8 cellular contexts compared by ENCODE assay signal in the genomic region with DNA sequence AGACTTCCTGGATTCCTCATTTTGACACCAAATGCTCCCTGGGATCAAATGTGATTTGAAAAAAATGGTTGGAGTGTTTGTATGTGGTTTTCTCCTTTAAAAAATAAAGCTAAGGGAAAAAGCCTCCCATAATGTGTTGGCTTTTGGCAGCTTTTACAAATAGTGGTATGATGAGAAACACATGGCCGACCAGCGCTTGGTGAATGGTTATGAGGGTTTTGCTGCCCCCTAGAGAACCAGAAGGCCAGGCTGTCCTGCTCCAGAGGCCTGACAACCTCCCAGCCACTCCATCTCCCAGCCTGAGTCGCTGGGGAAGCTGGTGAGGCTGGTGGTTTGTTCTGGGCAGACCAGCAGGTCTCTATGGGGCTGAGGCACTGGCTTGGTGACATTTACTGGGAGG.
DNase-seq lines count a peak whose midpoint lies in the region; ATAC-seq and TF ChIP-seq lines count a peak whose summit lies in the region.

No MANE protein-coding gene starts in this region.

- DNase-seq in NCI-H748 (lab: John Stamatoyannopoulos, UW; ENCODE audit: unreplicated experiment) (peak; percentile 34), NCI-H748 treated with DMSO at 0.1 percent for 48 hours (lab: John Stamatoyannopoulos, UW) (no peak), left ventricle myocardium inferior (no peak), testis (peak; percentile 44), ecto neural progenitor cell (ENCODE audit: low spot score) (no peak), AML-193 (lab: John Stamatoyannopoulos, UW) (no peak), head of caudate nucleus (no peak)

- peak; percentile 54 for TF ChIP-seq CTCF in left ventricle myocardium inferior (IDR thresholded peaks at IDR 0.05; ENCODE audit: borderline replicate concordance)
- no peak for TF ChIP-seq CTCF in testis (IDR thresholded peaks at IDR 0.05)

- H3K27ac ChIP-seq in left ventricle myocardium inferior (replicated peaks) (peak overlapping the region; percentile 64), testis (no peak overlapping the region)

- H3K36me3 ChIP-seq in left ventricle myocardium inferior (peaks cover 37% of the 10 kb centered on the region), testis (ENCODE audit: low read depth, missing control alignments) (no peaks in the 10 kb centered on the region)

- 41 to 48% methylated on average over 3 of the region's 3 CpGs for WGBS in testis, 2 donors

- peak; percentile 99 for ATAC-seq in SK-N-SH treated with all-trans-retinoic acid at 6 μM for 48 hours

- intact Hi-C loops in left ventricle myocardium inferior (cut with micrococcal nuclease) (no loop called here), testis (cut with DNase I; ENCODE audit: low total_unique reads) (no loop called here), head of caudate nucleus (cut with DNase I) (no loop called here)

- no peaks in the 10 kb centered on the region for H3K27me3 ChIP-seq in left ventricle myocardium inferior (ENCODE audit: low read depth)
- no peaks in the 10 kb centered on the region for H3K27me3 ChIP-seq in testis

- no peaks in the 10 kb centered on the region for H3K9me3 ChIP-seq in left ventricle myocardium inferior (replicated peaks)
- H3K9me3 ChIP-seq in testis: no peaks in the 10 kb centered on the region

- no peak for TF ChIP-seq POLR2A in testis (IDR thresholded peaks at IDR 0.05)

- peaks cover 90% of the 10 kb centered on the region for H3K4me1 ChIP-seq in left ventricle myocardium inferior
- peaks cover 4% of the 10 kb centered on the region for H3K4me1 ChIP-seq in testis

- H3K4me3 ChIP-seq in left ventricle myocardium inferior (no peak overlapping the region), testis (no peak overlapping the region)

TF ChIP-seq in SK-N-SH treated with all-trans-retinoic acid at 6 μM for 48 hours, 23 proteins besides CTCF, POLR2A, EP300 and RAD21:
- TF ChIP-seq ESRRG (CRISPR knock-in tag; IDR thresholded peaks at IDR 0.05) (no peak), TCF4 (CRISPR knock-in tag; IDR thresholded peaks at IDR 0.05; ENCODE audit: borderline replicate concordance) (0 out of 2 replicates have a peak, but pooled peaks have one; percentile 14)

Comparison
In these comparisons a context has a peak if more than half of its experiments do, and no peak if none do; other contexts are left out.
1. DNase-seq: peak in NCI-H748 (single experiment) and testis (single experiment); none in NCI-H748 treated with DMSO at 0.1 percent for 48 hours (single experiment), left ventricle myocardium inferior (single experiment), ecto neural progenitor cell (single experiment), AML-193 (0 of 2) and head of caudate nucleus (0 of 42).